Comparison of ENCODE assay signal across 27 cellular contexts in genomic region chr4:9971711-9972110, GRCh38. TPM values are rescaled to one million over a fixed set of nuclear protein-coding genes. Genes with fewer than 3 reads are reported as not detected.
DNase-seq lines count a peak whose midpoint lies in the region; ATAC-seq, FAIRE-seq and TF ChIP-seq lines count a peak whose summit lies in the region.
"Had no signal": no experiment of that assay in that cellular context is flagged by ENCODE, and none has a peak within 500 bp of the region (broad histone marks: within the 10 kb centered on the region; RNA-seq: fewer than 3 reads in every experiment).

No MANE protein-coding gene starts in this region.

- H3K9me2 ChIP-seq in hepatocyte (replicated peaks; ENCODE audit: insufficient read depth): no peaks in the 10 kb centered on the region

- H3K36me3 ChIP-seq in GM12878 (ENCODE audit: control insufficient read depth in 2 of 2, insufficient read depth in 2 of 2, low read length in 1 of 2) (no peaks in the 10 kb centered on the region), hepatocyte (replicated peaks; ENCODE audit: insufficient read depth, low read depth) (no peaks in the 10 kb centered on the region), heart left ventricle (no peaks in the 10 kb centered on the region)
- H3K36me3 ChIP-seq: esophagus muscularis mucosa, prostate gland, sigmoid colon, thyroid gland had no signal

- BruUV-seq in GM12878 (replicated peaks; lab: Mats Ljungman, UMichigan): no TSS peak

- H3K9ac ChIP-seq in GM12878 (ENCODE audit: control insufficient read depth, insufficient read depth, low read length): no peak overlapping the region

- SMC1A ChIA-PET in GM12878 (lab: Charles Lee; ENCODE audit: uncharacterized antibody, unreplicated experiment): interaction anchor here (0.9 to 4.5 kb wide), 10 partner anchors 8 to 42 kb away, joined by 3 to 70 read pairs (median 10); no protein-coding TSS in a partner anchor

- RAD21 ChIA-PET in GM12878 (lab: Charles Lee; ENCODE audit: unreplicated experiment): interaction anchor here (0.9 to 4.4 kb wide), 9 partner anchors 9 to 43 kb away, joined by 3 to 69 read pairs (median 6); no protein-coding TSS in a partner anchor

- in situ Hi-C loops in GM12878 (cut with MboI): no loop called here

- POLR2A ChIA-PET in GM12878 (lab: Charles Lee): interaction anchor here (1.2 to 5.5 kb wide), 5 partner anchors 27 to 42 kb away, joined by 3 to 39 read pairs (median 4); no protein-coding TSS in a partner anchor

- H4K20me1 ChIP-seq in GM12878 (ENCODE audit: control insufficient read depth, insufficient read depth): no peaks in the 10 kb centered on the region
- no peaks in the 10 kb centered on the region for H4K20me1 ChIP-seq in hepatocyte (ENCODE audit: insufficient read depth, poor library complexity, severe bottlenecking)

- no peak overlapping the region for H3K4me2 ChIP-seq in GM12878 (ENCODE audit: control insufficient read depth, insufficient read depth)
- no peak overlapping the region for H3K4me2 ChIP-seq in hepatocyte

- H3K27me3 ChIP-seq in GM12878 (replicated peaks in 1 of 2; ENCODE audit: control insufficient read depth in 2 of 2, insufficient read depth in 2 of 2, low read length in 1 of 2) (no peaks in the 10 kb centered on the region), hepatocyte (no peaks in the 10 kb centered on the region), heart left ventricle (no peaks in the 10 kb centered on the region)
- H3K27me3 ChIP-seq: esophagus muscularis mucosa, sigmoid colon, thyroid gland had no signal

- no peak for TF ChIP-seq RAD21 in GM12878 (IDR thresholded peaks at IDR 0.05; ENCODE audit: insufficient read depth, low read depth, low read length)

- WGBS in GM12878 (ENCODE audit: insufficient coverage, insufficient replicate concordance, low lambda C conversion rate, missing lambda C conversion rate): 97% methylated on average over 3 of the region's 3 CpGs
- WGBS in hepatocyte (ENCODE audit: low lambda C conversion rate, missing lambda C conversion rate): 88% methylated on average over 3 of the region's 3 CpGs
- WGBS in heart left ventricle, 4 donors: 79 to 83% (median 81%) methylated on average over 3 of the region's 3 CpGs

- H3K27ac ChIP-seq in GM12878 (ENCODE audit: control insufficient read depth, insufficient read depth) (peak overlapping the region; percentile 73), hepatocyte (no peak overlapping the region), heart left ventricle (no peak overlapping the region)
- H3K27ac ChIP-seq: esophagus muscularis mucosa, HL-60, prostate gland, sigmoid colon, thyroid gland had no signal

- CTCF ChIA-PET in GM12878 (lab: Yijun Ruan, JAX): interaction anchor here (0.8 to 3.5 kb wide), 9 partner anchors 8 to 207 kb away, joined by 3 to 30 read pairs (median 4); no protein-coding TSS in a partner anchor

- intact Hi-C loops in GM12878 (cut with micrococcal nuclease; ENCODE audit: unreplicated experiment) (loop anchor here (2.0 kb wide), 1 partner anchor 35 kb away; no protein-coding TSS in a partner anchor), heart left ventricle (cut with DNase I) (no loop called here)

- DNase-seq in GM12892 (ENCODE audit: insufficient read length) (no peak), NCI-H1105 treated with DMSO at 0.1 percent for 48 hours (lab: John Stamatoyannopoulos, UW) (peak; percentile 92), NCI-H2196 treated with DMSO at 0.1 percent for 48 hours (lab: John Stamatoyannopoulos, UW; ENCODE audit: unreplicated experiment) (peak; percentile 43), GM12878 (ENCODE audit: low read depth, low spot score) (no peak), hepatocyte (ENCODE audit: low spot score) (no peak), heart left ventricle (no peak)
- DNase-seq: activated CD4-positive, alpha-beta T cell treated with anti-CD3 and anti-CD28 coated beads, Interleukin-2, amount 50 U/mL, for 1 hour; aorta; CD4-positive, alpha-beta memory T cell; endodermal cell; foreskin melanocyte; GF-D8; hippocampal formation; left ventricle myocardium superior; naive B cell; NCI-H1694; NCI-H524; sigmoid colon; stimulated activated CD4-positive, alpha-beta T cell treated with anti-CD3 and anti-CD28 coated beads, Interleukin-15, amount 100 ng/mL, for 24 hours; stimulated activated naive CD8-positive, alpha-beta T cell treated with anti-CD3 and anti-CD28 coated beads, Interleukin-15, amount 100 ng/mL, for 72 hours; T1000; thyroid gland had no signal

- no peak overlapping the region for H2AFZ ChIP-seq in GM12878 (ENCODE audit: control insufficient read depth, low read depth, low read length)
- no peak overlapping the region for H2AFZ ChIP-seq in hepatocyte

- TF ChIP-seq CTCF in GM12878 (IDR thresholded peaks at IDR 0.05 in 2 of 3, conservative IDR thresholded peaks at IDR 0.05 in 1 of 3; ENCODE audit: control insufficient read depth in 2 of 3, extremely low read depth in 1 of 3, insufficient read depth in 1 of 3, low read depth in 3 of 3, low read length in 3 of 3) (no peak), hepatocyte (IDR thresholded peaks at IDR 0.05; ENCODE audit: poor library complexity) (no peak), heart left ventricle (IDR thresholded peaks at IDR 0.05) (no peak)

- H3K79me2 ChIP-seq in GM12878 (ENCODE audit: control insufficient read depth, insufficient read depth, low read length) (no peaks in the 10 kb centered on the region), hepatocyte (no peaks in the 10 kb centered on the region)

- H3K4me3 ChIP-seq in GM12878 (no peak overlapping the region), hepatocyte (no peak overlapping the region), heart left ventricle (no peak overlapping the region)
- H3K4me3 ChIP-seq: esophagus muscularis mucosa, prostate gland, sigmoid colon, thyroid gland had no signal

- no peak for ATAC-seq in GM12878
- ATAC-seq in GM21786 (IDR thresholded peaks at IDR 0.05; ENCODE audit: unreplicated experiment): no peak
- ATAC-seq in heart left ventricle: no peak
- ATAC-seq: activated naive CD4-positive, alpha-beta T cell treated with anti-CD3 and anti-CD28 coated beads, Interleukin-2, amount 50 U/mL, for 72 hours; left ventricle myocardium superior; stimulated activated naive CD8-positive, alpha-beta T cell treated with anti-CD3 and anti-CD28 coated beads, Interleukin-15, amount 100 ng/mL, for 72 hours had no signal

- no peak for TF ChIP-seq EP300 in GM12878 (IDR thresholded peaks at IDR 0.05; ENCODE audit: borderline replicate concordance in 1 of 2, control insufficient read depth in 1 of 2, low read depth in 2 of 2, low read length in 2 of 2)

- H3K4me1 ChIP-seq in GM12878 (ENCODE audit: control insufficient read depth, insufficient read depth, low read length): peaks cover 20% of the 10 kb centered on the region
- H3K4me1 ChIP-seq in hepatocyte (ENCODE audit: insufficient read depth): no peaks in the 10 kb centered on the region
- H3K4me1 ChIP-seq in heart left ventricle: no peaks in the 10 kb centered on the region
- H3K4me1 ChIP-seq: esophagus muscularis mucosa, prostate gland, sigmoid colon, thyroid gland had no signal

- no peak for TF ChIP-seq POLR2A in GM12892 (IDR thresholded peaks at IDR 0.05; ENCODE audit: low read depth, low read length)
- TF ChIP-seq POLR2A in GM12878 (IDR thresholded peaks at IDR 0.05; ENCODE audit: low read depth, low read length): no peak
- no peak for TF ChIP-seq POLR2A in heart left ventricle (IDR thresholded peaks at IDR 0.05)

- H3K9me3 ChIP-seq in GM12878 (replicated peaks; ENCODE audit: control insufficient read depth, insufficient read depth, low read length): peaks cover 6% of the 10 kb centered on the region
- no peaks in the 10 kb centered on the region for H3K9me3 ChIP-seq in hepatocyte (ENCODE audit: low read depth)
- H3K9me3 ChIP-seq in heart left ventricle: peaks cover 0 to 16% (median 0%) of the 10 kb centered on the region in 12 donors
- H3K9me3 ChIP-seq: esophagus muscularis mucosa, prostate gland, thyroid gland had no signal

- FAIRE-seq in GM12892 (lab: Jason Lieb, UNC): peak; percentile 46
- no peak for FAIRE-seq in GM12878 (lab: Jason Lieb, UNC)

TF ChIP-seq in GM12878, 131 proteins besides CTCF, POLR2A, EP300 and RAD21 (continues in another document):
- TF ChIP-seq CHD2 (IDR thresholded peaks at IDR 0.05; ENCODE audit: borderline replicate concordance, low read depth, low read length) (no peak), ZNF274 (IDR thresholded peaks at IDR 0.05; ENCODE audit: insufficient read depth, insufficient read length) (no peak), NR2C1 (IDR thresholded peaks at IDR 0.05) (no peak), TBL1XR1 (IDR thresholded peaks at IDR 0.05; ENCODE audit: low read depth, low read length) (no peak), KLF5 (IDR thresholded peaks at IDR 0.05; ENCODE audit: partially characterized antibody) (no peak)

RNA-seq across cellular contexts. Expression of gene SLC2A9, which starts 49.6 kb away (rescaled TPM):
- polyA plus RNA-seq in GM12892 (2012; ENCODE audit: missing spikeins): 3.6 TPM
- 1.5 and 1.8 TPM in 2 replicates for total RNA-seq in GM12878 (2013; cell fraction: nucleolus; rRNA removed)
- total RNA-seq in GM12878 (2014; rRNA removed): 0.28 and 0.54 TPM in 2 replicates
- total RNA-seq in GM12878 (2014; rRNA removed; fragmentation: Illumina TruSeq; extraction: Trizol): 0.37 and 0.85 TPM in 2 replicates
- 0.43 and 1.2 TPM in 2 replicates for total RNA-seq in GM12878 (2021)
- polyA plus RNA-seq in GM12878 (2011; ENCODE audit: low read depth): not detected
- polyA plus RNA-seq in GM12878 (2011; rRNA removed): 1.4 and 1.5 TPM in 2 replicates
- 1.5 and 1.8 TPM in 2 replicates for polyA plus RNA-seq in GM12878 (2011; cell fraction: cytosol; rRNA removed)
- polyA plus RNA-seq in GM12878 (2011; cell fraction: nucleus; rRNA removed): 3.8 and 4.2 TPM in 2 replicates
- polyA plus RNA-seq in GM12878 (2012): 0.18 and 0.42 TPM in 2 replicates
- 0.24 and 0.35 TPM in 2 replicates for polyA plus RNA-seq in GM12878 (2014; fragmentation: Illumina TruSeq; extraction: Trizol)
- polyA plus RNA-seq in GM12878 (2014; fragmentation: Nextera tagmentation; extraction: Ambion mirVana): 1 to 10 TPM; 1.2 to 1.3 TPM
- 0.46 and 0.74 TPM in 2 replicates for polyA plus RNA-seq in GM12878 (2014; rRNA removed)
- 1 to 10 TPM; 2.7 to 2.8 TPM for polyA plus RNA-seq in GM12878 (2016; fragmentation: Nextera tagmentation; extraction: Ambion mirVana)
- 2.0 and 3.6 TPM in 2 replicates for polyA minus RNA-seq in GM12878 (2011; rRNA and poly(A)+ RNA removed)
- not detected in 2 replicates for polyA minus RNA-seq in GM12878 (2011; cell fraction: cytosol; rRNA and poly(A)+ RNA removed)
- polyA minus RNA-seq in GM12878 (2011; cell fraction: nucleus; rRNA and poly(A)+ RNA removed): 6.3 and 9.8 TPM in 2 replicates
- 2.7 and 6.2 TPM in 2 replicates for total RNA-seq in hepatocyte
- polyA plus RNA-seq in hepatocyte: 7.1 and 7.8 TPM in 2 replicates
- total RNA-seq in heart left ventricle: 10 to 100 TPM in 1 of 9 donors, 1 to 10 TPM in 8; 1.6 to 15.1 (median 5.9) TPM
- polyA plus RNA-seq in heart left ventricle: 1 to 10 TPM; 2.1 to 3.1 TPM

Comparison
In these comparisons a context has a peak if more than half of its experiments do, and no peak if none do; other contexts are left out.
1. DNase-seq: peak in NCI-H1105 treated with DMSO at 0.1 percent for 48 hours (single experiment) and NCI-H2196 treated with DMSO at 0.1 percent for 48 hours (single experiment); none in GM12892 (single experiment), GM12878 (single experiment), hepatocyte (single experiment) and heart left ventricle (0 of 5).